8 cellular contexts compared by ENCODE assay signal in the genomic region with DNA sequence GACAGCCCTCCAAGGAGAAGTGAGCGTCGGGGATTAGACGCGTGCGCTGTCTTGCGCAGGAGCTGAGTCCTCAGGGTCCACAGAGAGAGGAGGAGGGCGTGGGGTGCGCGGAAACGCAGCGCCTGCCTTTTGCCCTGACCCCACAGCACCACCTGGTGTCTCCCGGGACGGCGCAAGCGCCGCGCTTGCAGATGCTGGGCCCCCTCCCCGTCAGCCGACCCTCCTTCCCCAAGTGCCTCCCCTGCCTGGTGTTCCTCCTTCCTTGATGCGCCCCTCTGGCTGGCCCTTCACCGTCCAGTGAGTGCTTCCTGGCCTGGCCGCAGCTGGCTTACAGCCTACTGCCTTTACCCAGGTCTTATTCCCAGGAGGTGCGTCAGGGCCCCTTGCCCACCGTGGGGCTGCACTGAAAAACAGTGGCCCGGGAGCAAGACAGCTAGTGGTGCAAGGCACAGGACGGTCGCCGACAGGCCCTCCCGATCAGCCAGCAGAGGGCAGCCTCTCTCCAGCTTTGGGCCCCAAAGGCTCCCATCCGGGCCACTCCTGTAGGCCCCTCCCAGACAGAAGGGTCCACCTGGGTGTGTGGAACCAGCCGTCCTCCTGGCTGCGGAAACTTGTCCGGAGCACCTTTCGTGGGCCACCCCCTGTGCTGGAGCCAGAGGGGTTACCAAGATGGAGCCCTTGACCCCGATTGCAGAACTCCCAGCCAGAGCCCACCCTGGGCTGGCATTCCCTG. TPM values are rescaled to one million over a fixed set of nuclear protein-coding genes. Genes with fewer than 3 reads are reported as not detected.
A peak's percentile ranks its signal among the peaks of the same experiment; 100 is the strongest.
DNase-seq lines count a peak whose midpoint lies in the region; ATAC-seq and TF ChIP-seq lines count a peak whose summit lies in the region.

No MANE protein-coding gene starts in this region.

- H3K27me3 Mint-ChIP-seq in activated B cell treated with CpG ODN at 0.5 μM for 24 hours: no peaks in the 10 kb centered on the region

- ATAC-seq in GM18520 (IDR thresholded peaks at IDR 0.05; ENCODE audit: unreplicated experiment) (peak; percentile 65), HG03064 (IDR thresholded peaks at IDR 0.05; ENCODE audit: low read depth, unreplicated experiment) (peak; percentile 38), activated B cell treated with CpG ODN at 0.5 μM for 24 hours (ENCODE audit: low read depth) (peak; percentile 76)

- peaks cover 29% of the 10 kb centered on the region for H3K4me1 Mint-ChIP-seq in activated B cell treated with CpG ODN at 0.5 μM for 24 hours

- no peak overlapping the region for H3K4me3 ChIP-seq in cardiac fibroblast (replicated peaks in 1 of 2; ENCODE audit: low read depth in 2 of 2, low read length in 2 of 2)

- TF ChIP-seq CTCF in activated B cell treated with CpG ODN at 0.5 μM for 24 hours (IDR thresholded peaks at IDR 0.05): no peak
- peak; percentile 89 for TF ChIP-seq CTCF in cardiac fibroblast (IDR thresholded peaks at IDR 0.05; ENCODE audit: low read depth, low read length)

- intact Hi-C loops in activated B cell treated with CpG ODN at 0.5 μM for 24 hours (cut with micrococcal nuclease): loop anchor here (1.0 kb wide), 5 partner anchors 31 to 311 kb away; no protein-coding TSS in a partner anchor

- CTCF ChIA-PET in activated B cell treated with CpG ODN at 0.5 μM for 24 hours (lab: Charles Lee): interaction anchor here (0.7 to 5.9 kb wide), 15 partner anchors 12 to 461 kb away, joined by 3 to 219 read pairs (median 5); a partner anchor contains a TSS

- H3K4me3 Mint-ChIP-seq in activated B cell treated with CpG ODN at 0.5 μM for 24 hours: peak overlapping the region; percentile 81

- POLR2A ChIA-PET in activated B cell treated with CpG ODN at 0.5 μM for 24 hours (lab: Charles Lee): interaction anchor here (0.5 to 3.3 kb wide), 5 partner anchors 24 to 428 kb away, joined by 3 to 16 read pairs (median 4); a partner anchor contains a TSS

- no peak overlapping the region for H3K27ac Mint-ChIP-seq in activated B cell treated with CpG ODN at 0.5 μM for 24 hours

- in situ Hi-C loops in ACHN (cut with HindIII; ENCODE audit: low pct_ligation_motif_present, low pct_unique_long_range_greater_than_20kb, low sequenced_read_pairs): no loop called here

- no peaks in the 10 kb centered on the region for H3K9me3 Mint-ChIP-seq in activated B cell treated with CpG ODN at 0.5 μM for 24 hours

- peaks cover 22% of the 10 kb centered on the region for H3K36me3 Mint-ChIP-seq in activated B cell treated with CpG ODN at 0.5 μM for 24 hours (ENCODE audit: low read depth)

- DNase-seq in ACHN: peak; percentile 83
- DNase-seq in NCI-H2196 (lab: John Stamatoyannopoulos, UW; ENCODE audit: unreplicated experiment): peak; percentile 82
- DNase-seq in activated B cell treated with CpG ODN at 0.5 μM for 24 hours: peak; percentile 73
- DNase-seq in cardiac fibroblast (ENCODE audit: low read depth in 2 of 2): peak; percentile 83 to 85
- peak; percentile 77 for DNase-seq in iris pigment epithelial cell (ENCODE audit: low read depth)
- peak; percentile 59 to 70 for DNase-seq in stimulated activated CD4-positive, alpha-beta T cell treated with anti-CD3 and anti-CD28 coated beads, Interleukin-15, amount 100 ng/mL, for 1 hour (ENCODE audit: low read depth in 1 of 2, low spot score in 1 of 2)

RNA-seq across cellular contexts. Expression of a gene that starts 12.9 kb away (rescaled TPM):
- total RNA-seq in activated B cell treated with CpG ODN at 0.5 μM for 24 hours: 0.18 TPM in 1 of 2 replicates, not detected in the other

RNA-seq across cellular contexts. Expression of a gene that starts 25.0 kb away (rescaled TPM):
- 29.0 and 29.5 TPM in 2 replicates for total RNA-seq in activated B cell treated with CpG ODN at 0.5 μM for 24 hours

RNA-seq across cellular contexts. Expression of a gene that starts 57.0 kb away (rescaled TPM):
- 2.0 and 2.3 TPM in 2 replicates for total RNA-seq in activated B cell treated with CpG ODN at 0.5 μM for 24 hours
